Comparison of ENCODE assay signal across 32 cellular contexts in genomic region chr22:35862697-35863096, GRCh38.
"Had no signal": no experiment of that assay in that cellular context is flagged by ENCODE, and none has a peak within 500 bp of the region (broad histone marks: within the 10 kb centered on the region; RNA-seq: fewer than 3 reads in every experiment).

No MANE protein-coding gene starts in this region.

- H3K4me1 ChIP-seq: breast epithelium had no signal

- DNase-seq: activated B cell treated with CpG ODN at 0.5 μM for 24 hours; activated CD4-positive, alpha-beta memory T cell treated with anti-CD3 and anti-CD28 coated beads for 36 hours; activated CD4-positive, alpha-beta T cell treated with anti-CD3 and anti-CD28 coated beads for 4 hours; activated CD4-positive, alpha-beta T cell treated with anti-CD3 and anti-CD28 coated beads, Interleukin-2, amount 50 U/mL, for 1 hour; activated CD4-positive, CD25-positive, alpha-beta regulatory T cell treated with anti-CD3 and anti-CD28 coated beads, Interleukin-2, amount 50 U/mL, for 72 hours; activated CD8-positive, alpha-beta memory T cell treated with anti-CD3 and anti-CD28 coated beads, Interleukin-2, amount 50 U/mL, for 4 hours; activated gamma-delta T cell treated with Interleukin-2 at 50 U/mL for 16 hours; activated naive CD4-positive, alpha-beta T cell treated with anti-CD3 and anti-CD28 coated beads for 36 hours; activated T-cell treated with anti-CD3 and anti-CD28 coated beads for 4 hours; activated T-cell treated with anti-CD3 and anti-CD28 coated beads, Interleukin-2, amount 50 U/mL, for 4 hours; adrenal gland; body of pancreas; caudate nucleus; cerebellar nuclear complex; MM.1S; MV-4-11; NCI-H1092; NCI-H1694 treated with DMSO at 0.1 percent for 48 hours; NCI-H2029; NCI-H345; NCI-H748 treated with DMSO at 0.1 percent for 48 hours; NK-92 treated with Interleukin-12 subunit alpha and Interleukin-12 subunit beta, amount 100 ng/mL, for 24 hours; OCI-M1; SHP77; SW 1271; T-helper 1 cell; T-helper 2 cell; T-helper 9 cell had no signal

- H3K36me3 ChIP-seq: adrenal gland, breast epithelium, SJCRH30 had no signal

- H3K9me3 ChIP-seq: adrenal gland, body of pancreas, breast epithelium, SJCRH30 had no signal

- H3K27ac ChIP-seq: adrenal gland, body of pancreas, breast epithelium, SJCRH30, VCaP had no signal

- H3K4me3 ChIP-seq: adrenal gland, body of pancreas, breast epithelium, SJCRH30 had no signal

- H3K27me3 ChIP-seq: adrenal gland, body of pancreas, breast epithelium, SJCRH30 had no signal

- H3K9ac ChIP-seq: KMS-11 had no signal
